ENCODE assay signal across 20 cellular contexts in the genomic region with DNA sequence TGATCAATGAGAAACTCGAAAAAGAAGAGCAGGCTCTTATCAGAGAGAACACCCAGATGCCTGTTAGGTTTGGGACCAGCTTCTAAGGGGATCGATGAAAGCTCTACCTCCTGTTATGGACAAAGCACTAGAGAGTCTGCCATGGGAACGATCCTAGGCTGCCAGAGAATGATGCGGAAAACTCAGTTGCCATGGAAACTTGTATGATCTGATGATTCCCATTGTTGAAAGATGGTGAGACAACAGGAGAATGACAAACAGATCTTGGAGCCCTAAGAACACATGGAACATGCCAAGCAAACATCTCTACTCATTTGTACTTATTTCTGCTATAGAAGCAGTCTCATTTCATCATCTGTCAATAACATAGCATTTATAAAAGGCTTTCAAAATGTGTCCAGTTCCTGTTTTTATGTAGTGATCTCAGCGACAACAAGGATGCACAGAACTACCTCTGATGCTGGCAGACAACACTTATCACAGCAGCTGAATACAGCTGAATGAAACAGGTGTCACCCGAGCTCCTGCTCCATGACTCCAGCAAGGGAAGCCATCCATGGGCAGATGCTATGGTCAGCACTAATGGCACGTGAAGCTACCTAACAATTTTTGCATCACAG. TPM values are rescaled to one million over a fixed set of nuclear protein-coding genes. Genes with fewer than 3 reads are reported as not detected.
DNase-seq lines count a peak whose midpoint lies in the region; FAIRE-seq and TF ChIP-seq lines count a peak whose summit lies in the region.
"Had no signal": no experiment of that assay in that cellular context is flagged by ENCODE, and none has a peak within 500 bp of the region (broad histone marks: within the 10 kb centered on the region; RNA-seq: fewer than 3 reads in every experiment).

No MANE protein-coding gene starts in this region.

- H3K36me3 ChIP-seq in bronchial epithelial cell (ENCODE audit: control insufficient read depth, insufficient read depth, low read length) (no peaks in the 10 kb centered on the region), PC-9 (ENCODE audit: low read depth) (no peaks in the 10 kb centered on the region)
- H3K36me3 ChIP-seq: Peyer's patch had no signal

- H3K9me2 ChIP-seq in PC-9 (ENCODE audit: insufficient read depth): no peaks in the 10 kb centered on the region

- no peak for TF ChIP-seq CTCF in bronchial epithelial cell (IDR thresholded peaks at IDR 0.05; ENCODE audit: insufficient read depth, low read length, severe bottlenecking)
- TF ChIP-seq CTCF in PC-9 (conservative IDR thresholded peaks at IDR 0.05): no peak

- H3K4me3 ChIP-seq in bronchial epithelial cell (ENCODE audit: low read depth, low read length) (no peak overlapping the region), PC-9 (no peak overlapping the region)
- H3K4me3 ChIP-seq: Peyer's patch had no signal

- POLR2A ChIA-PET in PC-9 (lab: Charles Lee; ENCODE audit: unreplicated experiment): no interaction called here

- DNase-seq in SHP77 (lab: John Stamatoyannopoulos, UW) (peak; percentile 2 to 20), SHP77 treated with DMSO at 0.1 percent for 48 hours (lab: John Stamatoyannopoulos, UW) (no peak), NCI-H2227 (lab: John Stamatoyannopoulos, UW; ENCODE audit: unreplicated experiment) (peak; percentile 51), bronchial epithelial cell (ENCODE audit: low read depth) (no peak), NCI-H1436 (lab: John Stamatoyannopoulos, UW) (no peak), PC-9 (no peak)
- no peak for DNase-seq in stimulated activated CD4-positive, alpha-beta T cell treated with anti-CD3 and anti-CD28 coated beads, Interleukin-1b, Interleukin-23, amount 100 ng/mL, for 48 hours
- DNase-seq: C1 segment of cervical spinal cord; CD8-positive, alpha-beta memory T cell; DND-41; HFFc6; NCI-H1105; NCI-H1694 treated with DMSO at 0.1 percent for 48 hours; NCI-H2107; NCI-H446 treated with DMSO at 0.1 percent for 48 hours; Peyer's patch had no signal

- intact Hi-C loops in PC-9 (cut with micrococcal nuclease; ENCODE audit: unreplicated experiment): no loop called here

- H3K27me3 ChIP-seq in bronchial epithelial cell (ENCODE audit: control insufficient read depth, insufficient read depth, low read length): no peaks in the 10 kb centered on the region
- no peaks in the 10 kb centered on the region for H3K27me3 ChIP-seq in PC-9 (ENCODE audit: insufficient read depth, low read depth)
- H3K27me3 ChIP-seq: Peyer's patch had no signal

- BruUV-seq in PC-9 (replicated peaks; lab: Mats Ljungman, UMichigan): no TSS peak

- peak; percentile 80 for FAIRE-seq in bronchial epithelial cell (lab: Jason Lieb, UNC)
- FAIRE-seq: D721Med, H54 had no signal

- H2AFZ ChIP-seq in PC-9: no peak overlapping the region

- no peak overlapping the region for H3K4me2 ChIP-seq in PC-9

- no peaks in the 10 kb centered on the region; the same call in 1 of the 2 replicates for H3K9me3 ChIP-seq in PC-9 (ENCODE audit: insufficient read depth, low read depth)
- H3K9me3 ChIP-seq: Peyer's patch had no signal

- H3K27ac ChIP-seq in PC-9: no peak overlapping the region
- H3K27ac ChIP-seq: HL-60, Peyer's patch had no signal

- H3F3A ChIP-seq in PC-9 (ENCODE audit: insufficient read depth, low read depth): no peaks in the 10 kb centered on the region

- CTCF ChIA-PET in PC-9 (lab: Charles Lee): no interaction called here

- no peaks in the 10 kb centered on the region for H3K4me1 ChIP-seq in PC-9 (replicated peaks; ENCODE audit: insufficient read depth)

- H4K20me1 ChIP-seq in PC-9 (ENCODE audit: insufficient read depth): no peaks in the 10 kb centered on the region

- H3K79me2 ChIP-seq in PC-9 (ENCODE audit: low read depth): no peaks in the 10 kb centered on the region

RNA-seq across cellular contexts. Expression of gene NCKAP5, which starts 59.6 kb away (rescaled TPM):
- total RNA-seq in bronchial epithelial cell: 0.26 and 1.4 TPM in 2 replicates
- not detected in 2 replicates for total RNA-seq in PC-9 (2021)
- total RNA-seq: CD8-positive, alpha-beta memory T cell; G401 had no signal

Comparison
In these comparisons a context has a peak if more than half of its experiments do, and no peak if none do; other contexts are left out.
1. DNase-seq: peak in SHP77 (2 of 2) and NCI-H2227 (single experiment); none in SHP77 treated with DMSO at 0.1 percent for 48 hours (single experiment), bronchial epithelial cell (single experiment), stimulated activated CD4-positive, alpha-beta T cell treated with anti-CD3 and anti-CD28 coated beads, Interleukin-1b, Interleukin-23, amount 100 ng/mL, for 48 hours (single experiment), NCI-H1436 (single experiment) and PC-9 (0 of 2).